ENCODE assay signal across 8 cellular contexts in genomic region chr2:27016801-27017325, GRCh38. TPM values are rescaled to one million over a fixed set of nuclear protein-coding genes. Genes with fewer than 3 reads are reported as not detected.
DNase-seq lines count a peak whose midpoint lies in the region; ATAC-seq and TF ChIP-seq lines count a peak whose summit lies in the region.

No MANE protein-coding gene starts in this region.

- no peak overlapping the region for H3K9ac ChIP-seq in SU-DHL-6 (ENCODE audit: low read length)

- peaks cover 8% of the 10 kb centered on the region for H3K4me1 ChIP-seq in body of pancreas

- H3K36me3 ChIP-seq in SU-DHL-6 (ENCODE audit: low read length) = no peaks in the 10 kb centered on the region
- no peaks in the 10 kb centered on the region for H3K36me3 ChIP-seq in body of pancreas (replicated peaks in 1 of 2; ENCODE audit: insufficient read depth in 1 of 2, low read depth in 2 of 2)

- H3K27me3 ChIP-seq in SU-DHL-6 (ENCODE audit: low read length) = 0 out of 2 replicates have a peak, but pooled peaks cover 3% of the 10 kb centered on the region
- no peaks in the 10 kb centered on the region for H3K27me3 ChIP-seq in body of pancreas

- H3K27ac ChIP-seq in SU-DHL-6 (ENCODE audit: low read depth, low read length) = no peak overlapping the region
- no peak overlapping the region for H3K27ac ChIP-seq in body of pancreas

- H3K9me3 ChIP-seq in SU-DHL-6 (ENCODE audit: insufficient read depth, low read length) (no peaks in the 10 kb centered on the region), body of pancreas (no peaks in the 10 kb centered on the region)

- ATAC-seq in body of pancreas (peak; percentile 51), GM19463 (IDR thresholded peaks at IDR 0.05; ENCODE audit: unreplicated experiment) (no peak), HG02642 (IDR thresholded peaks at IDR 0.05; ENCODE audit: poor library complexity, unreplicated experiment) (no peak)

- H3K79me2 ChIP-seq in SU-DHL-6 (ENCODE audit: insufficient read depth, low read length) = no peaks in the 10 kb centered on the region

- no peak overlapping the region for H2AFZ ChIP-seq in SU-DHL-6 (ENCODE audit: low read depth, low read length, severe bottlenecking)

- H3K4me3 ChIP-seq in NB4 (ENCODE audit: low read depth, low read length) (no peak overlapping the region), SU-DHL-6 (ENCODE audit: insufficient read depth, low read length, poor library complexity, severe bottlenecking) (no peak overlapping the region), body of pancreas (no peak overlapping the region)

- TF ChIP-seq CTCF in NB4 (IDR thresholded peaks at IDR 0.05; ENCODE audit: low read depth, low read length) (peak; percentile 69), SU-DHL-6 (IDR thresholded peaks at IDR 0.05; ENCODE audit: insufficient read depth, low read length, poor library complexity, severe bottlenecking) (peak; percentile 70), body of pancreas (IDR thresholded peaks at IDR 0.05) (peak; percentile 27 to 77 (median 67))

- WGBS in body of pancreas, 2 donors = 58 to 65% methylated on average over 2 to 3 of the region's 3 CpGs

- intact Hi-C loops in body of pancreas (cut with DNase I) = loop anchor here (5.0 kb wide), 1 partner anchor 55 kb away; no protein-coding TSS in a partner anchor

- H3K4me2 ChIP-seq in SU-DHL-6 (ENCODE audit: low read depth, low read length, poor library complexity, severe bottlenecking) = no peak overlapping the region

- DNase-seq in GM04504 (ENCODE audit: low read depth) (peak; percentile 43), NB4 (ENCODE audit: low read depth) (peak; percentile 81), body of pancreas (peak; percentile 52 to 77 (median 64)), iPS DF 19.7 (ENCODE audit: low read depth, low spot score) (peak; percentile 80)
- peak in 3 of 4 experiments; percentile 15 to 22 (median 18) for DNase-seq in stimulated activated CD4-positive, alpha-beta T cell treated with anti-CD3 and anti-CD28 coated beads, Interleukin-1b, Interleukin-23, amount 100 ng/mL, for 24 hours (ENCODE audit: low read depth in 4 of 4, low spot score in 1 of 4)

- no peak for TF ChIP-seq POLR2A in NB4 (IDR thresholded peaks at IDR 0.05; ENCODE audit: extremely low read depth, insufficient read length)
- TF ChIP-seq POLR2A in body of pancreas (IDR thresholded peaks at IDR 0.05) = no peak

- H3F3A ChIP-seq in SU-DHL-6 (ENCODE audit: insufficient read depth) = no peaks in the 10 kb centered on the region

- no peaks in the 10 kb centered on the region for H4K20me1 ChIP-seq in SU-DHL-6 (ENCODE audit: low read depth, low read length)

- no peaks in the 10 kb centered on the region for H3K9me2 ChIP-seq in SU-DHL-6 (replicated peaks; ENCODE audit: insufficient read depth, low read length)

RNA-seq across cellular contexts. Expression of gene TMEM214, which starts 15.9 kb away (rescaled TPM):
- total RNA-seq in body of pancreas = 100 to 1,000 TPM in 1 of 2 donors, 10 to 100 TPM in 1; 59.9 to 119 TPM

RNA-seq across cellular contexts. Expression of gene AGBL5, which starts 34.6 kb away (rescaled TPM):
- total RNA-seq in body of pancreas = 10 to 100 TPM in 1 of 2 donors, 1 to 10 TPM in 1; 5.6 to 12.2 TPM

RNA-seq across cellular contexts. Expression of gene MAPRE3, which starts 46.4 kb away (rescaled TPM):
- total RNA-seq in body of pancreas = 10 to 100 TPM in 1 of 2 donors, 1 to 10 TPM in 1; 9.3 to 15.8 TPM

RNA-seq across cellular contexts. Expression of gene OST4, which starts 54.6 kb away (rescaled TPM):
- 100 to 1,000 TPM; 103 to 129 TPM for total RNA-seq in body of pancreas

Comparison
In these comparisons a context has a peak if more than half of its experiments do, and no peak if none do; other contexts are left out.
1. DNase-seq: peak in every context shown above with its lines; median percentile 81 in NB4; 80 in iPS DF 19.7; 64 in body of pancreas; 43 in GM04504; 18 in stimulated activated CD4-positive, alpha-beta T cell treated with anti-CD3 and anti-CD28 coated beads, Interleukin-1b, Interleukin-23, amount 100 ng/mL, for 24 hours.